Comparison of ENCODE assay signal across 32 cellular contexts in genomic region chr4:26485684-26486083, GRCh38. TPM values are rescaled to one million over a fixed set of nuclear protein-coding genes. Genes with fewer than 3 reads are reported as not detected.
"Had no signal": no experiment of that assay in that cellular context is flagged by ENCODE, and none has a peak within 500 bp of the region (broad histone marks: within the 10 kb centered on the region; RNA-seq: fewer than 3 reads in every experiment).

No MANE protein-coding gene starts in this region.

- H3K4me3 ChIP-seq: neural progenitor cell, ovary, psoas muscle, right lobe of liver, sigmoid colon, suprapubic skin, testis, tibial artery, transverse colon, upper lobe of right lung, uterus had no signal

- DNase-seq: natural killer cell; occipital lobe; ovary; posterior cingulate gyrus; psoas muscle; right cardiac atrium; right lobe of liver; sigmoid colon; small intestine; stimulated activated CD4-positive, alpha-beta T cell treated with anti-CD3 and anti-CD28 coated beads, Interleukin-15, amount 100 ng/mL, for 24 hours; stimulated activated CD4-positive, alpha-beta T cell treated with anti-CD3 and anti-CD28 coated beads, Interleukin-2, amount 100 ng/mL, for 24 hours; stimulated activated CD4-positive, alpha-beta T cell treated with anti-CD3 and anti-CD28 coated beads, Interleukin-2, amount 100 ng/mL, for 48 hours; stimulated activated CD4-positive, alpha-beta T cell treated with anti-CD3 and anti-CD28 coated beads, Interleukin-4, amount 100 ng/mL, for 24 hours; stimulated activated naive B cell treated with anti-CD40 and anti-IgM and Interleukin-4, amounts not matched to agents 10 μg/mL and 1 μg/mL and 100 μg/mL, for 72 hours; stimulated activated naive CD4-positive, alpha-beta T cell treated with Interleukin-2 at 50 U/mL for 16 hours; substantia nigra; testis; tibial artery; transverse colon; upper lobe of right lung; uterus had no signal

- H3K4me2 ChIP-seq: neural progenitor cell had no signal

- H3K27me3 ChIP-seq: ovary, right lobe of liver, sigmoid colon, suprapubic skin, testis, transverse colon, upper lobe of right lung, uterus had no signal

- H3K4me1 Mint-ChIP-seq: natural killer cell; stimulated activated effector memory CD8-positive, alpha-beta T cell treated with anti-CD3 and anti-CD28 coated beads, Interleukin-12 subunit alpha, Interleukin-12 subunit beta, amount 100 ng/mL, for 72 hours; stimulated activated naive B cell treated with anti-CD40 and anti-IgM and Interleukin-4, amounts not matched to agents 10 μg/mL and 1 μg/mL and 100 μg/mL, for 72 hours had no signal

- H3K9ac ChIP-seq: neural progenitor cell, parathyroid adenoma had no signal

- H3K79me2 ChIP-seq: parathyroid adenoma had no signal

- H3K27ac ChIP-seq: neural progenitor cell, ovary, parathyroid adenoma, psoas muscle, right lobe of liver, sigmoid colon, suprapubic skin, testis, tibial artery, transverse colon, upper lobe of right lung had no signal

- H3K27ac Mint-ChIP-seq: natural killer cell; nephron; neural progenitor cell; progenitor cell of endocrine pancreas; stimulated activated effector memory CD8-positive, alpha-beta T cell treated with anti-CD3 and anti-CD28 coated beads, Interleukin-12 subunit alpha, Interleukin-12 subunit beta, amount 100 ng/mL, for 72 hours; stimulated activated naive B cell treated with anti-CD40 and anti-IgM and Interleukin-4, amounts not matched to agents 10 μg/mL and 1 μg/mL and 100 μg/mL, for 72 hours; stimulated activated naive CD8-positive, alpha-beta T cell treated with anti-CD3 and anti-CD28 coated beads, Interleukin-15, Interleukin-2, amounts not matched to agents 100 ng/mL and 50 ng/mL, for 24 hours; type B pancreatic cell had no signal

- H3K36me3 Mint-ChIP-seq: natural killer cell; neural progenitor cell; stimulated activated effector memory CD8-positive, alpha-beta T cell treated with anti-CD3 and anti-CD28 coated beads, Interleukin-12 subunit alpha, Interleukin-12 subunit beta, amount 100 ng/mL, for 72 hours; stimulated activated naive B cell treated with anti-CD40 and anti-IgM and Interleukin-4, amounts not matched to agents 10 μg/mL and 1 μg/mL and 100 μg/mL, for 72 hours; type B pancreatic cell had no signal

- H3K9me3 Mint-ChIP-seq: natural killer cell; nephron; neural progenitor cell; stimulated activated effector memory CD8-positive, alpha-beta T cell treated with anti-CD3 and anti-CD28 coated beads, Interleukin-12 subunit alpha, Interleukin-12 subunit beta, amount 100 ng/mL, for 72 hours; stimulated activated naive CD8-positive, alpha-beta T cell treated with anti-CD3 and anti-CD28 coated beads, Interleukin-15, Interleukin-2, amounts not matched to agents 100 ng/mL and 50 ng/mL, for 24 hours; type B pancreatic cell had no signal

- H3K4me3 Mint-ChIP-seq: natural killer cell; nephron; neural progenitor cell; stimulated activated effector memory CD8-positive, alpha-beta T cell treated with anti-CD3 and anti-CD28 coated beads, Interleukin-12 subunit alpha, Interleukin-12 subunit beta, amount 100 ng/mL, for 72 hours; stimulated activated naive B cell treated with anti-CD40 and anti-IgM and Interleukin-4, amounts not matched to agents 10 μg/mL and 1 μg/mL and 100 μg/mL, for 72 hours; stimulated activated naive CD8-positive, alpha-beta T cell treated with anti-CD3 and anti-CD28 coated beads, Interleukin-15, Interleukin-2, amounts not matched to agents 100 ng/mL and 50 ng/mL, for 24 hours; type B pancreatic cell had no signal

- H3K4me1 ChIP-seq: parathyroid adenoma, psoas muscle, right lobe of liver, suprapubic skin, testis, tibial artery, upper lobe of right lung, uterus had no signal

- H2AFZ ChIP-seq: neural progenitor cell, parathyroid adenoma had no signal

- H3K9me3 ChIP-seq: ovary, psoas muscle, right lobe of liver, sigmoid colon, suprapubic skin, testis, tibial artery, transverse colon, upper lobe of right lung, uterus had no signal

- H3K36me3 ChIP-seq: neural progenitor cell, ovary, right lobe of liver, sigmoid colon, suprapubic skin, tibial artery, transverse colon, upper lobe of right lung, uterus had no signal

- ATAC-seq: natural killer cell; psoas muscle; right cardiac atrium; right lobe of liver; stimulated activated effector memory CD8-positive, alpha-beta T cell treated with anti-CD3 and anti-CD28 coated beads, Interleukin-12 subunit alpha, Interleukin-12 subunit beta, amount 100 ng/mL, for 72 hours; stimulated activated naive B cell treated with anti-CD40 and anti-IgM and Interleukin-4, amounts not matched to agents 10 μg/mL and 1 μg/mL and 100 μg/mL, for 72 hours; upper lobe of right lung had no signal

RNA-seq across cellular contexts. Expression of gene CCKAR, which starts 4.6 kb away (rescaled TPM):
- total RNA-seq: natural killer cell, occipital lobe, psoas muscle, right lobe of liver, sigmoid colon, skeletal muscle tissue, suprapubic skin, upper lobe of right lung, uterus had no signal
- polyA plus RNA-seq: neural cell, ovary, psoas muscle, right cardiac atrium, urinary bladder had no signal
